ENCODE assay signal across 31 cellular contexts in the genomic region with DNA sequence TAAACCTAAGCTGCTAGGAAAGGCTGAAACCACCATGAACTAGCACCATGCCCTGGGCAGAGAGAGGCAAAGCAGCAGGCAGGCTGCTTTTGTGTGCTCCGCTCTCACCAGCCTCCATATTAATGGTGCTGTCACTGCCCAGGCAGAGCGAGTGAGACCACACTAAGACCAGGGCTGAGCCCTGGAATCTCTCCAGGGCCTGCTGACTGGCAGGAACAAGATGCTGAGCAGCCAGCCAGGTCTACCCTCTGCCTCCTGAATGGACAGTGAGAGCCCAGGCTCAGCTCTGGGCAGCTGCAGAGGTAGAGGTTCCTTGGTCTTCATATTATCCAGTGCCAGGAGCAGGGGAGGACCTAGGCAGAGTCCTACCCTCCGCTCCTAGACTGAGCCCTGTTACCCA. TPM values are rescaled to one million over a fixed set of nuclear protein-coding genes. Genes with fewer than 3 reads are reported as not detected.
DNase-seq lines count a peak whose midpoint lies in the region; ATAC-seq lines count a peak whose summit lies in the region.
"Had no signal": no experiment of that assay in that cellular context is flagged by ENCODE, and none has a peak within 500 bp of the region (broad histone marks: within the 10 kb centered on the region; RNA-seq: fewer than 3 reads in every experiment).

No MANE protein-coding gene starts in this region.

- peak overlapping the region; percentile 16 to 69 (median 38) for H3K9ac ChIP-seq in skeletal muscle tissue (ENCODE audit: low read depth in 1 of 3, low read length in 3 of 3)

- H3K27me3 Mint-ChIP-seq in activated naive CD8-positive, alpha-beta T cell, result peaks cover 21% of the 10 kb centered on the region
- peaks cover 49% of the 10 kb centered on the region for H3K27me3 Mint-ChIP-seq in activated naive CD8-positive, alpha-beta T cell treated with anti-CD3 and anti-CD28 coated beads, Interleukin-2, amount 50 U/mL, for 24 hours
- peaks cover 36% of the 10 kb centered on the region for H3K27me3 Mint-ChIP-seq in activated T-helper 17 cell treated with anti-CD3 and anti-CD28 coated beads, Interleukin-2, amount 50 U/mL, for 72 hours

- H3K27ac ChIP-seq in skeletal muscle tissue (ENCODE audit: low read depth, low read length), result no peak overlapping the region
- H3K27ac ChIP-seq: A549, epithelial cell of prostate, SJSA1, skin epidermis, testis, vagina had no signal

- no peaks in the 10 kb centered on the region for H3K9me3 ChIP-seq in skeletal muscle tissue (ENCODE audit: control insufficient read depth in 3 of 3, low read length in 3 of 3)
- H3K9me3 ChIP-seq: A549, SJSA1, testis, vagina had no signal

- peak overlapping the region; percentile 1 to 58 (median 8) for H3K4me3 ChIP-seq in skeletal muscle tissue (ENCODE audit: low read length in 3 of 3)
- H3K4me3 ChIP-seq: A549, lung, SJSA1, skin epidermis, testis, vagina had no signal

- H3K9me3 Mint-ChIP-seq in activated naive CD8-positive, alpha-beta T cell (ENCODE audit: low read depth), result no peaks in the 10 kb centered on the region
- H3K9me3 Mint-ChIP-seq in activated naive CD8-positive, alpha-beta T cell treated with anti-CD3 and anti-CD28 coated beads, Interleukin-2, amount 50 U/mL, for 24 hours, result no peaks in the 10 kb centered on the region
- no peaks in the 10 kb centered on the region for H3K9me3 Mint-ChIP-seq in activated T-helper 17 cell treated with anti-CD3 and anti-CD28 coated beads, Interleukin-2, amount 50 U/mL, for 72 hours
- H3K9me3 Mint-ChIP-seq: activated CD8-positive, alpha-beta T cell treated with anti-CD3 and anti-CD28 coated beads for 36 hours; activated T-helper 2 cell treated with anti-CD3 and anti-CD28 coated beads, Interferon-gamma antibody, Interleukin-2, Interleukin-4, amounts not matched to agents 10 μg/mL and 5 μg/mL and 100 μg/mL, durations not matched to agents 14 hours and 24 hours and 36 hours; CD8-positive, alpha-beta memory T cell; IgD-negative memory B cell had no signal

- H3K4me3 Mint-ChIP-seq in activated naive CD8-positive, alpha-beta T cell, result peak overlapping the region; percentile 53
- H3K4me3 Mint-ChIP-seq in activated naive CD8-positive, alpha-beta T cell treated with anti-CD3 and anti-CD28 coated beads, Interleukin-2, amount 50 U/mL, for 24 hours, result no peak overlapping the region
- peak overlapping the region; percentile 43 for H3K4me3 Mint-ChIP-seq in activated T-helper 17 cell treated with anti-CD3 and anti-CD28 coated beads, Interleukin-2, amount 50 U/mL, for 72 hours
- H3K4me3 Mint-ChIP-seq: activated CD8-positive, alpha-beta T cell treated with anti-CD3 and anti-CD28 coated beads for 36 hours had no signal

- no peaks in the 10 kb centered on the region for H3K36me3 ChIP-seq in skeletal muscle tissue (ENCODE audit: control insufficient read depth in 3 of 3, insufficient read depth in 3 of 3, low read length in 3 of 3)
- H3K36me3 ChIP-seq: SJSA1, vagina had no signal

- H3K27ac Mint-ChIP-seq in activated naive CD8-positive, alpha-beta T cell, result no peak overlapping the region
- H3K27ac Mint-ChIP-seq in activated naive CD8-positive, alpha-beta T cell treated with anti-CD3 and anti-CD28 coated beads, Interleukin-2, amount 50 U/mL, for 24 hours, result no peak overlapping the region
- no peak overlapping the region for H3K27ac Mint-ChIP-seq in activated T-helper 17 cell treated with anti-CD3 and anti-CD28 coated beads, Interleukin-2, amount 50 U/mL, for 72 hours
- H3K27ac Mint-ChIP-seq: activated CD8-positive, alpha-beta T cell treated with anti-CD3 and anti-CD28 coated beads for 36 hours; activated T-helper 2 cell treated with anti-CD3 and anti-CD28 coated beads, Interferon-gamma antibody, Interleukin-2, Interleukin-4, amounts not matched to agents 10 μg/mL and 5 μg/mL and 100 μg/mL, durations not matched to agents 14 hours and 24 hours and 36 hours; CD8-positive, alpha-beta memory T cell; IgD-negative memory B cell had no signal

- no peak for ATAC-seq in activated naive CD8-positive, alpha-beta T cell treated with anti-CD3 and anti-CD28 coated beads, Interleukin-2, amount 50 U/mL, for 24 hours
- ATAC-seq in activated T-helper 17 cell treated with anti-CD3 and anti-CD28 coated beads, Interleukin-2, amount 50 U/mL, for 72 hours (replicated peaks), result no peak
- ATAC-seq: A549; activated CD8-positive, alpha-beta T cell treated with anti-CD3 and anti-CD28 coated beads for 36 hours; stimulated activated naive CD8-positive, alpha-beta T cell treated with anti-CD3 and anti-CD28 coated beads, Interleukin-15, Interleukin-2, amounts not matched to agents 100 U/mL and 50 U/mL, for 24 hours had no signal

- DNase-seq in activated naive CD8-positive, alpha-beta T cell treated with anti-CD3 and anti-CD28 coated beads, Interleukin-2, amount 50 U/mL, for 24 hours, result no peak
- DNase-seq in medulla oblongata (ENCODE audit: extremely low spot score) (peak; percentile 57), foreskin melanocyte (no peak), germinal center (ENCODE audit: low spot score) (no peak), SKM-1 treated with dmso at 0.1 percent for 144 hours (lab: John Stamatoyannopoulos, UW; ENCODE audit: unreplicated experiment) (no peak)
- DNase-seq: activated CD4-positive, alpha-beta T cell treated with anti-CD3 and anti-CD28 coated beads for 1 hour; activated CD8-positive, alpha-beta T cell treated with anti-CD3 and anti-CD28 coated beads for 36 hours; AML-193; CD8-positive, alpha-beta memory T cell; effector CD8-positive, alpha-beta T cell; H7; NCI-H1092; NCI-H187; NCI-H524; occipital lobe; stimulated activated naive CD8-positive, alpha-beta T cell treated with anti-CD3 and anti-CD28 coated beads, Interleukin-15, Interleukin-2, amounts not matched to agents 100 U/mL and 50 U/mL, for 24 hours; T-helper 2 cell; testis had no signal

- H3K36me3 Mint-ChIP-seq in activated naive CD8-positive, alpha-beta T cell, result no peaks in the 10 kb centered on the region
- no peaks in the 10 kb centered on the region for H3K36me3 Mint-ChIP-seq in activated naive CD8-positive, alpha-beta T cell treated with anti-CD3 and anti-CD28 coated beads, Interleukin-2, amount 50 U/mL, for 24 hours (ENCODE audit: low read depth)
- H3K36me3 Mint-ChIP-seq in activated T-helper 17 cell treated with anti-CD3 and anti-CD28 coated beads, Interleukin-2, amount 50 U/mL, for 72 hours (ENCODE audit: low read depth), result no peaks in the 10 kb centered on the region
- H3K36me3 Mint-ChIP-seq: CD8-positive, alpha-beta memory T cell; IgD-negative memory B cell had no signal

- H3K4me1 Mint-ChIP-seq in activated naive CD8-positive, alpha-beta T cell (ENCODE audit: low read depth), result peaks cover 11% of the 10 kb centered on the region
- peaks cover 11% of the 10 kb centered on the region for H3K4me1 Mint-ChIP-seq in activated naive CD8-positive, alpha-beta T cell treated with anti-CD3 and anti-CD28 coated beads, Interleukin-2, amount 50 U/mL, for 24 hours
- H3K4me1 Mint-ChIP-seq in activated T-helper 17 cell treated with anti-CD3 and anti-CD28 coated beads, Interleukin-2, amount 50 U/mL, for 72 hours, result peaks cover 6% of the 10 kb centered on the region

- peaks cover 26 to 29% (median 27%) of the 10 kb centered on the region in 3 donors for H3K27me3 ChIP-seq in skeletal muscle tissue (ENCODE audit: control insufficient read depth in 3 of 3, insufficient read depth in 3 of 3, low read length in 3 of 3)
- H3K27me3 ChIP-seq: testis, vagina had no signal

- peaks cover 32 to 40% (median 36%) of the 10 kb centered on the region in 3 donors for H3K4me1 ChIP-seq in skeletal muscle tissue (ENCODE audit: control insufficient read depth in 3 of 3, insufficient read depth in 3 of 3, low read length in 3 of 3)

RNA-seq across cellular contexts. Expression of a gene that starts 1.6 kb away (rescaled TPM):
- not detected for total RNA-seq in activated T-helper 17 cell treated with anti-CD3 and anti-CD28 coated beads, Interleukin-2, amount 50 U/mL, for 72 hours
- under 0.01 TPM for total RNA-seq in skeletal muscle tissue
- total RNA-seq: activated CD8-positive, alpha-beta T cell treated with anti-CD3 and anti-CD28 coated beads for 36 hours; activated T-helper 2 cell treated with anti-CD3 and anti-CD28 coated beads, Interferon-gamma antibody, Interleukin-2, Interleukin-4, amounts not matched to agents 10 μg/mL and 5 μg/mL and 100 μg/mL, durations not matched to agents 14 hours and 24 hours and 36 hours; CD8-positive, alpha-beta memory T cell; H7; kidney epithelial cell; pulmonary artery endothelial cell; SJSA1; vagina had no signal
